In genomic region chr4:153188966-153189801, GRCh38 we compare ENCODE assay signal across 13 cellular contexts. TPM values are rescaled to one million over a fixed set of nuclear protein-coding genes. Genes with fewer than 3 reads are reported as not detected.
A peak's percentile ranks its signal among the peaks of the same experiment; 100 is the strongest.
DNase-seq lines count a peak whose midpoint lies in the region; ATAC-seq and TF ChIP-seq lines count a peak whose summit lies in the region.
"Had no signal": no experiment of that assay in that cellular context is flagged by ENCODE, and none has a peak within 500 bp of the region (broad histone marks: within the 10 kb centered on the region; RNA-seq: fewer than 3 reads in every experiment).

No MANE protein-coding gene starts in this region.

- H3K27me3 ChIP-seq in HAP-1 (ENCODE audit: low read depth) (no peaks in the 10 kb centered on the region), smooth muscle cell (ENCODE audit: low read depth) (no peaks in the 10 kb centered on the region)
- H3K27me3 ChIP-seq: gastrocnemius medialis, SJCRH30 had no signal

- ATAC-seq in GM21576 (IDR thresholded peaks at IDR 0.05; ENCODE audit: unreplicated experiment), result no peak
- ATAC-seq: activated CD4-positive, CD25-positive, alpha-beta regulatory T cell treated with anti-CD3 and anti-CD28 coated beads, Interleukin-2, amount 50 U/mL, for 24 hours; gastrocnemius medialis had no signal

- peak overlapping the region; percentile 55 for H3K27ac ChIP-seq in smooth muscle cell (ENCODE audit: low read depth)
- H3K27ac ChIP-seq: gastrocnemius medialis, SJCRH30 had no signal

- 26% methylated on average over 11 of the region's 11 CpGs for WGBS in smooth muscle cell (ENCODE audit: low lambda C conversion rate)

- in situ Hi-C loops in HAP-1 (cut with MboI; ENCODE audit: low sequenced_read_pairs), result no loop called here

- TF ChIP-seq CTCF in fibroblast of the aortic adventitia (IDR thresholded peaks at IDR 0.05; ENCODE audit: insufficient read depth, low read length) (no peak), smooth muscle cell (IDR thresholded peaks at IDR 0.05; ENCODE audit: borderline replicate concordance, insufficient read depth, poor library complexity, severe bottlenecking) (no peak)

- H3K4me2 ChIP-seq in smooth muscle cell, result peak overlapping the region; percentile 18

- H3K36me3 ChIP-seq in HAP-1 (replicated peaks) (no peaks in the 10 kb centered on the region), smooth muscle cell (ENCODE audit: low read depth) (no peaks in the 10 kb centered on the region)
- H3K36me3 ChIP-seq: gastrocnemius medialis, SJCRH30 had no signal

- H3K9me3 ChIP-seq in HAP-1 (no peaks in the 10 kb centered on the region), smooth muscle cell (replicated peaks; ENCODE audit: low read depth) (no peaks in the 10 kb centered on the region)
- H3K9me3 ChIP-seq: gastrocnemius medialis, SJCRH30 had no signal

- no peak overlapping the region for H2AFZ ChIP-seq in smooth muscle cell (ENCODE audit: low read depth)

- DNase-seq in HAP-1 (ENCODE audit: low spot score in 2 of 2) (peak; percentile 82 to 89), SW480 (ENCODE audit: low spot score) (peak; percentile 75), fibroblast of the aortic adventitia (ENCODE audit: low read depth) (peak; percentile 62), smooth muscle cell (lab: John Stamatoyannopoulos, UW; ENCODE audit: unreplicated experiment) (no peak), NCI-H1417 (lab: John Stamatoyannopoulos, UW) (no peak), 8988T (no peak)
- DNase-seq: cerebellar nuclear complex; gastrocnemius medialis; NCI-H1092 treated with DMSO at 0.1 percent for 48 hours; stimulated activated CD4-positive, alpha-beta T cell treated with anti-CD3 and anti-CD28 coated beads, Interleukin-1b, Interleukin-23, amount 100 ng/mL, for 48 hours had no signal

- H3K9ac ChIP-seq in smooth muscle cell (ENCODE audit: low read depth), result no peak overlapping the region

- H3K4me1 ChIP-seq in HAP-1, result peaks cover 38% of the 10 kb centered on the region
- peaks cover 5% of the 10 kb centered on the region for H3K4me1 ChIP-seq in smooth muscle cell (ENCODE audit: low read depth)
- H3K4me1 ChIP-seq: gastrocnemius medialis, SJCRH30 had no signal

- no peaks in the 10 kb centered on the region for H4K20me1 ChIP-seq in smooth muscle cell (ENCODE audit: low read depth)

- no peaks in the 10 kb centered on the region for H3K79me2 ChIP-seq in smooth muscle cell (ENCODE audit: low read depth)

- no peaks in the 10 kb centered on the region for H3F3A ChIP-seq in smooth muscle cell (ENCODE audit: low read depth)

- H3K4me3 ChIP-seq in HAP-1 (no peak overlapping the region), fibroblast of the aortic adventitia (ENCODE audit: low read depth, low read length) (no peak overlapping the region), smooth muscle cell (no peak overlapping the region)
- H3K4me3 ChIP-seq: gastrocnemius medialis, SJCRH30 had no signal

RNA-seq across cellular contexts. Expression of gene TRIM2, which starts 15.1 kb away (rescaled TPM):
- 34.6 and 78.5 TPM in 2 replicates for total RNA-seq in fibroblast of the aortic adventitia (ENCODE audit: low replicate concordance)
- 29.4 and 33.4 TPM in 2 replicates for total RNA-seq in smooth muscle cell
- 8.0 and 9.1 TPM in 2 replicates for polyA plus RNA-seq in smooth muscle cell

Comparison
In these comparisons a context has a peak if more than half of its experiments do, and no peak if none do; other contexts are left out.
1. DNase-seq: peak in HAP-1 (2 of 2), SW480 (single experiment) and fibroblast of the aortic adventitia (single experiment); none in smooth muscle cell (single experiment), NCI-H1417 (0 of 3) and 8988T (single experiment).